In the genomic region with DNA sequence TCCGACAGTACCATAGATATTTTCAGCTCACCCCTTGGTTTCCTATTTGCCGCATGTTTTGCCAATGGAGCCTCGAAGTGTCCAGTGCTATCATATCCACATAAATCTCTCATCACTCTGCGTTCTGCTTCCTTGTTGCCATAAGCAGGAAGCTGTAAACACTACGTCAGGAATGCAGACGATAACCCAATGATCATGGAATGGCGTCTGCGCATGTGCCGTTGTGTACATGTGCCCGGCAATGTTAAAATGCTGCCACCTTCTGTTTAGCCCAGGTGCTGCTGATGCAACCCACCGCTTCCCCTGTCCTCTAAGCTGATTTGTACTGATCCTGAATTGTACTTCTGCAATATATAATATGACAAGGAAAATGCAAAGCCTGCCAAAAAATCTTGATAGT, we compare ENCODE assay signal across 14 cellular contexts.
DNase-seq lines count a peak whose midpoint lies in the region; ATAC-seq and TF ChIP-seq lines count a peak whose summit lies in the region.
"Had no signal": no experiment of that assay in that cellular context is flagged by ENCODE, and none has a peak within 500 bp of the region (broad histone marks: within the 10 kb centered on the region; RNA-seq: fewer than 3 reads in every experiment).

No MANE protein-coding gene starts in this region.

- ATAC-seq in heart left ventricle, result no peak

- H3K36me3 ChIP-seq in right atrium auricular region (no peaks in the 10 kb centered on the region), heart left ventricle (no peaks in the 10 kb centered on the region)

- intact Hi-C loops in heart left ventricle (cut with DNase I), result no loop called here

- peak in 1 of 2 donors; percentile 56 for TF ChIP-seq CTCF in right atrium auricular region (IDR thresholded peaks at IDR 0.05)
- TF ChIP-seq CTCF in heart left ventricle (IDR thresholded peaks at IDR 0.05), result peak in 4 of 12 donors; percentile 6 to 25 (median 13)
- TF ChIP-seq CTCF in epithelial cell of proximal tubule (conservative IDR thresholded peaks at IDR 0.05; ENCODE audit: low read depth, low read length), result peak; percentile 3

- H3K27ac ChIP-seq in right atrium auricular region, result peak overlapping the region; percentile 14 to 58
- no peak overlapping the region for H3K27ac ChIP-seq in heart left ventricle
- H3K27ac ChIP-seq: KMS-11 had no signal

- H3K9me3 ChIP-seq in right atrium auricular region (no peaks in the 10 kb centered on the region), heart left ventricle (no peaks in the 10 kb centered on the region)

- 64 to 70% (median 67%) methylated on average over 11 of the region's 11 CpGs for WGBS in heart left ventricle, 4 donors

- TF ChIP-seq POLR2A in heart left ventricle (IDR thresholded peaks at IDR 0.05), result no peak

- DNase-seq in right atrium auricular region (ENCODE audit: low spot score) (no peak), heart left ventricle (no peak), NCI-H2227 (lab: John Stamatoyannopoulos, UW; ENCODE audit: unreplicated experiment) (peak; percentile 89), epithelial cell of proximal tubule (ENCODE audit: low read depth) (no peak), GM19238 (ENCODE audit: insufficient read length, low spot score) (no peak), HCEC 1CT (no peak)
- DNase-seq in activated CD4-positive, CD25-positive, alpha-beta regulatory T cell treated with anti-CD3 and anti-CD28 coated beads, Interleukin-2, amount 50 U/mL, for 72 hours, result no peak
- DNase-seq in activated CD4-positive, CD25-positive, alpha-beta regulatory T cell (lab: John Stamatoyannopoulos, UW), result no peak
- DNase-seq: activated naive CD8-positive, alpha-beta T cell treated with anti-CD3 and anti-CD28 coated beads, Interleukin-2, amount 10 ng/mL, durations not matched to agents 7 days and 5 days; AML-193; GF-D8; NCI-H2171 treated with DMSO at 0.1 percent for 48 hours; stimulated activated CD4-positive, alpha-beta T cell treated with anti-CD3 and anti-CD28 coated beads, Interleukin-2, amount 100 ng/mL, for 24 hours had no signal

- H3K4me3 ChIP-seq in right atrium auricular region (peak overlapping the region; percentile 5 to 12), heart left ventricle (no peak overlapping the region), epithelial cell of proximal tubule (ENCODE audit: low read depth, low read length) (no peak overlapping the region)

- H3K4me1 ChIP-seq in right atrium auricular region, result peaks cover 0 to 17% of the 10 kb centered on the region in 2 donors
- peaks cover 0 to 19% (median 2%) of the 10 kb centered on the region in 12 donors for H3K4me1 ChIP-seq in heart left ventricle

- H3K27me3 ChIP-seq in right atrium auricular region, result no peaks in the 10 kb centered on the region
- no peaks in the 10 kb centered on the region for H3K27me3 ChIP-seq in heart left ventricle

Comparison
In these comparisons a context has a peak if more than half of its experiments do, and no peak if none do; other contexts are left out.
1. H3K27ac ChIP-seq: peak in right atrium auricular region (2 of 2); none in heart left ventricle (0 of 12).
2. H3K4me3 ChIP-seq: peak in right atrium auricular region (2 of 2); none in heart left ventricle (0 of 12) and epithelial cell of proximal tubule (single experiment).